Comparison of ENCODE assay signal across 16 cellular contexts in the genomic region with DNA sequence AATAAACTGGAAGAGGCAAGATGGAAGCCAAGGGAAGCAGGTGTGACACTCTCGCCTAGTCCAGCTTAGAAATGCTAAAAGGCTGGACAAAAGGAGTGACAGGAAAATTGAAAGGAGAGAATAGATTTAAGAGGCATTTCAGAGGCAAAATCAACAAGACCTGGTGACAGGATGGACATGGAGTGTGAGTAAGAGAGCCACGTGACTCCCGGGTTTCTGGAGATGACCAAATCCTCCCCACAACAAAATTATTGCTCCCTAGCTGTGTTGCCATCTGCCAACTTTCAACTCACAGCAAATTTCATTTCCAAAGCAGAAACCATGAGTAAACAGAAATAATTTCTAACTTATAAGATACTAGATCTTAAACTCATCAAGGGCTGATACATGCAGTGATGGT.
"Had no signal": no experiment of that assay in that cellular context is flagged by ENCODE, and none has a peak within 500 bp of the region (broad histone marks: within the 10 kb centered on the region; RNA-seq: fewer than 3 reads in every experiment).

No MANE protein-coding gene starts in this region.

- ATAC-seq: activated CD8-positive, alpha-beta T cell treated with anti-CD3 and anti-CD28 coated beads for 36 hours; activated T-cell treated with anti-CD3 and anti-CD28 coated beads, Interleukin-2, amount 50 U/mL, for 72 hours; effector memory CD8-positive, alpha-beta T cell; WTC11 had no signal

- DNase-seq: activated CD4-positive, alpha-beta T cell treated with anti-CD3 and anti-CD28 coated beads for 4 hours; activated CD8-positive, alpha-beta T cell treated with anti-CD3 and anti-CD28 coated beads for 36 hours; activated T-cell treated with anti-CD3 and anti-CD28 coated beads, Interleukin-2, amount 50 U/mL, for 72 hours; aorta; dermis blood vessel endothelial cell; effector memory CD8-positive, alpha-beta T cell; glutamatergic neuron; kidney glomerular epithelial cell; occipital lobe; stimulated activated CD4-positive, alpha-beta T cell treated with anti-CD3 and anti-CD28 coated beads, Interleukin-15, amount 100 ng/mL, for 24 hours; stimulated activated CD4-positive, alpha-beta T cell treated with anti-CD3 and anti-CD28 coated beads, Interleukin-4, amount 100 ng/mL, for 1 hour; stimulated activated naive CD4-positive, alpha-beta T cell; T-helper 2 cell; uterus had no signal

- H3K9me3 Mint-ChIP-seq: activated CD8-positive, alpha-beta T cell treated with anti-CD3 and anti-CD28 coated beads for 36 hours; activated T-cell treated with anti-CD3 and anti-CD28 coated beads, Interleukin-2, amount 50 U/mL, for 72 hours; effector memory CD8-positive, alpha-beta T cell; nephron; WTC11 had no signal

- H3K27me3 Mint-ChIP-seq: activated CD8-positive, alpha-beta T cell treated with anti-CD3 and anti-CD28 coated beads for 36 hours; effector memory CD8-positive, alpha-beta T cell had no signal

- H3K4me3 Mint-ChIP-seq: activated CD8-positive, alpha-beta T cell treated with anti-CD3 and anti-CD28 coated beads for 36 hours; activated T-cell treated with anti-CD3 and anti-CD28 coated beads, Interleukin-2, amount 50 U/mL, for 72 hours; effector memory CD8-positive, alpha-beta T cell; nephron; WTC11 had no signal

- H3K4me1 Mint-ChIP-seq: nephron, WTC11 had no signal

- H3K27ac Mint-ChIP-seq: activated CD8-positive, alpha-beta T cell treated with anti-CD3 and anti-CD28 coated beads for 36 hours; nephron; WTC11 had no signal
